In the genomic region with DNA sequence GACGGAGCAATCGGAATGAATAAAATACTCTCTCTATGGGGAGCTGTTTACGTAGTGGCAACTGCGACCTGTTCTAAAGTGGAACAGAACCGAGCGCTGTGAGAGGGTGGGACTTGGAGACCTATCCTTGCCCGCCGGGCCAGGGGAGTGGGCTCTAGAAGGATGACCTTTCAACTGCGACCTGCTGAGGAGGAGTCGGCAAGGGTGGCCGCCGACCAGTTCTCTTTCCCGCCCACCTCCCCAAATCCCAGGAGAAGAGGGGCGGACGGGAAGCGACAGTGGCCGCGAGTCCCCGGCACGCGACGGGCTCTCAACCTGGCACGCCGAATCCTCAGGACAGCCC, we compare ENCODE assay signal across 8 cellular contexts. TPM values are rescaled to one million over a fixed set of nuclear protein-coding genes. Genes with fewer than 3 reads are reported as not detected.
DNase-seq lines count a peak whose midpoint lies in the region; ATAC-seq and TF ChIP-seq lines count a peak whose summit lies in the region.

No MANE protein-coding gene starts in this region.

- H3K4me1 ChIP-seq in heart right ventricle = peaks cover 0 to 43% (median 35%) of the 10 kb centered on the region in 9 donors

- peaks cover 34% of the 10 kb centered on the region for H3K4me1 Mint-ChIP-seq in activated naive CD8-positive, alpha-beta T cell treated with anti-CD3 and anti-CD28 coated beads, Interleukin-2, amount 50 U/mL, for 24 hours

- ATAC-seq in HG03103 (IDR thresholded peaks at IDR 0.05; ENCODE audit: low read depth, unreplicated experiment) (peak; percentile 21), heart right ventricle (peak; percentile 24 to 74 (median 64)), sciatic nerve (peak; percentile 56)
- peak; percentile 47 for ATAC-seq in activated naive CD8-positive, alpha-beta T cell treated with anti-CD3 and anti-CD28 coated beads, Interleukin-2, amount 50 U/mL, for 24 hours

- peak overlapping the region; percentile 75 to 98 (median 89) for H3K4me3 ChIP-seq in heart right ventricle

- no peaks in the 10 kb centered on the region for H3K27me3 ChIP-seq in heart right ventricle

- H3K27ac ChIP-seq in heart right ventricle = peak overlapping the region; percentile 79 to 97 (median 92)

- 0 to 1% methylated on average over 24 of the region's 24 CpGs for WGBS in heart right ventricle, 2 donors

- peak overlapping the region; percentile 91 for H3K4me3 Mint-ChIP-seq in activated naive CD8-positive, alpha-beta T cell treated with anti-CD3 and anti-CD28 coated beads, Interleukin-2, amount 50 U/mL, for 24 hours

- H3K9me3 ChIP-seq in heart right ventricle = no peaks in the 10 kb centered on the region

- peaks cover 0 to 34% (median 8%) of the 10 kb centered on the region in 9 donors for H3K36me3 ChIP-seq in heart right ventricle

- no peak for TF ChIP-seq CTCF in heart right ventricle (IDR thresholded peaks at IDR 0.05)

- DNase-seq in SKM-1 treated with dmso at 0.1 percent for 144 hours (lab: John Stamatoyannopoulos, UW; ENCODE audit: unreplicated experiment) (peak; percentile 26), SKM-1 (lab: John Stamatoyannopoulos, UW; ENCODE audit: unreplicated experiment) (no peak), RKO (ENCODE audit: low spot score) (peak; percentile 47), heart right ventricle (no peak), sciatic nerve (ENCODE audit: low spot score) (no peak), CD1c-positive myeloid dendritic cell (ENCODE audit: extremely low spot score) (no peak)
- DNase-seq in activated naive CD8-positive, alpha-beta T cell treated with anti-CD3 and anti-CD28 coated beads, Interleukin-2, amount 50 U/mL, for 24 hours = peak; percentile 59

- no peaks in the 10 kb centered on the region for H3K9me3 Mint-ChIP-seq in activated naive CD8-positive, alpha-beta T cell treated with anti-CD3 and anti-CD28 coated beads, Interleukin-2, amount 50 U/mL, for 24 hours

- intact Hi-C loops in heart right ventricle (cut with DNase I) (loop anchor here in 3 of 10 donors (5.0 to 10.0 kb wide), 2 partner anchors 223 to 231 kb away; a partner anchor contains a TSS), sciatic nerve (cut with DNase I) (loop anchor here (10.0 kb wide), 1 partner anchor 233 kb away; no protein-coding TSS in a partner anchor)

- H3K36me3 Mint-ChIP-seq in activated naive CD8-positive, alpha-beta T cell treated with anti-CD3 and anti-CD28 coated beads, Interleukin-2, amount 50 U/mL, for 24 hours (ENCODE audit: low read depth) = peaks cover 19% of the 10 kb centered on the region

- H3K27ac Mint-ChIP-seq in activated naive CD8-positive, alpha-beta T cell treated with anti-CD3 and anti-CD28 coated beads, Interleukin-2, amount 50 U/mL, for 24 hours = peak overlapping the region; percentile 96

- no peaks in the 10 kb centered on the region for H3K27me3 Mint-ChIP-seq in activated naive CD8-positive, alpha-beta T cell treated with anti-CD3 and anti-CD28 coated beads, Interleukin-2, amount 50 U/mL, for 24 hours

RNA-seq across cellular contexts. Expression of a gene that starts 0.6 kb away (rescaled TPM):
- total RNA-seq in heart right ventricle (10 to 100 TPM in 3 of 10 donors, 1 to 10 TPM in 7; 6.5 to 11.1 (median 8.9) TPM), sciatic nerve (11.9 TPM)
- polyA plus RNA-seq in heart right ventricle = 1 to 10 TPM; 2.0 to 3.4 TPM

Comparison
In these comparisons a context has a peak if more than half of its experiments do, and no peak if none do; other contexts are left out.
1. DNase-seq: peak in SKM-1 treated with dmso at 0.1 percent for 144 hours (single experiment), RKO (single experiment) and activated naive CD8-positive, alpha-beta T cell treated with anti-CD3 and anti-CD28 coated beads, Interleukin-2, amount 50 U/mL, for 24 hours (single experiment); none in SKM-1 (single experiment), heart right ventricle (0 of 2), sciatic nerve (single experiment) and CD1c-positive myeloid dendritic cell (single experiment).
2. Peak in every context shown above with its lines, with median percentiles within 50 percentile points of each other: ATAC-seq.